Comparison of ENCODE assay signal across 17 cellular contexts in the genomic region with DNA sequence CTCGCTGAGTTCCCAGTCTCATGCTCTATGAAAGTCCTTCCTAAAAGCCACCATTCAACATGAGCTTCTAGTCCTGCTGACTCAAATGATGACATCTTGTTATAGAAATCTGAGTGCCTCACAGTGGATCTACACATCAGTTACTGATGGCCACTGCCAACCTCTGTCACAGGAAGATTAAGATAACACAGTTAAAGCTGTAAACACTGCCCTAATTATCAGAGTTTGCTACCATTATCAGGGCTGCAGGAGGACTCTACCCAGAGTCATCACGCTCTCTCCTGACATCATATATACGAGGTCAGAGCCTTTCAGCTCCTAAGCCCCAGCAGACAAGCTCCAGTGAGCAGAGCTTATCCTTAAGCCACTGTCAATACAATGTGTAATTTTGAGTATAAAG.
DNase-seq lines count a peak whose midpoint lies in the region; ATAC-seq and TF ChIP-seq lines count a peak whose summit lies in the region.
"Had no signal": no experiment of that assay in that cellular context is flagged by ENCODE, and none has a peak within 500 bp of the region (broad histone marks: within the 10 kb centered on the region; RNA-seq: fewer than 3 reads in every experiment).

No MANE protein-coding gene starts in this region.

- ATAC-seq in activated T-helper 17 cell treated with anti-CD3 and anti-CD28 coated beads, Interleukin-2, amount 50 U/mL, for 72 hours (replicated peaks): peak; percentile 20
- ATAC-seq in naive B cell (ENCODE audit: low read depth in 2 of 2): no peak
- ATAC-seq: mucosa of descending colon, PC-3 had no signal

- H3K27ac ChIP-seq in HEK293 (ENCODE audit: extremely low read depth, low read depth, low read length): no peak overlapping the region
- H3K27ac ChIP-seq: tibial nerve had no signal

- H3K4me1 Mint-ChIP-seq in activated T-helper 17 cell treated with anti-CD3 and anti-CD28 coated beads, Interleukin-2, amount 50 U/mL, for 72 hours: peaks cover 55% of the 10 kb centered on the region
- H3K4me1 Mint-ChIP-seq in naive B cell: peaks cover 37 to 58% (median 57%) of the 10 kb centered on the region in 3 donors
- peaks cover 21% of the 10 kb centered on the region for H3K4me1 Mint-ChIP-seq in Calu3 (ENCODE audit: low read depth, unreplicated experiment)

- H3K4me1 ChIP-seq in HEK293 (ENCODE audit: control insufficient read depth, insufficient read depth, low read length): peaks cover 11% of the 10 kb centered on the region

- H3K27me3 Mint-ChIP-seq in activated T-helper 17 cell treated with anti-CD3 and anti-CD28 coated beads, Interleukin-2, amount 50 U/mL, for 72 hours: no peaks in the 10 kb centered on the region
- H3K27me3 Mint-ChIP-seq in naive B cell (no peaks in the 10 kb centered on the region), Calu3 (ENCODE audit: unreplicated experiment) (no peaks in the 10 kb centered on the region)
- H3K27me3 Mint-ChIP-seq: activated CD4-positive, alpha-beta T cell treated with anti-CD3 and anti-CD28 coated beads, Interleukin-2, amount 10 ng/mL, durations not matched to agents 7 days and 5 days had no signal

- peak overlapping the region; percentile 87 for H3K27ac Mint-ChIP-seq in activated T-helper 17 cell treated with anti-CD3 and anti-CD28 coated beads, Interleukin-2, amount 50 U/mL, for 72 hours
- peak overlapping the region in 5 of 6 donors; percentile 69 to 100 (median 94) for H3K27ac Mint-ChIP-seq in naive B cell
- no peak overlapping the region for H3K27ac Mint-ChIP-seq in Calu3 (ENCODE audit: unreplicated experiment)

- no peaks in the 10 kb centered on the region for H3K9me3 Mint-ChIP-seq in activated T-helper 17 cell treated with anti-CD3 and anti-CD28 coated beads, Interleukin-2, amount 50 U/mL, for 72 hours
- H3K9me3 Mint-ChIP-seq in naive B cell (peaks cover 0 to 4% (median 0%) of the 10 kb centered on the region in 7 donors), Calu3 (ENCODE audit: low read depth, unreplicated experiment) (no peaks in the 10 kb centered on the region)

- intact Hi-C loops in Calu3 (cut with micrococcal nuclease; ENCODE audit: unreplicated experiment): no loop called here

- H3K4me3 Mint-ChIP-seq in activated T-helper 17 cell treated with anti-CD3 and anti-CD28 coated beads, Interleukin-2, amount 50 U/mL, for 72 hours: peak overlapping the region; percentile 87
- peak overlapping the region in 1 of 8 donors; percentile 48 for H3K4me3 Mint-ChIP-seq in naive B cell
- H3K4me3 Mint-ChIP-seq in Calu3 (ENCODE audit: low read depth, unreplicated experiment): no peak overlapping the region
- H3K4me3 Mint-ChIP-seq: activated CD4-positive, alpha-beta T cell treated with anti-CD3 and anti-CD28 coated beads, Interleukin-2, amount 10 ng/mL, durations not matched to agents 7 days and 5 days had no signal

- no peak overlapping the region for H3K4me3 ChIP-seq in HEK293 (ENCODE audit: low read depth, low read length)
- H3K4me3 ChIP-seq: mucosa of descending colon, tibial nerve had no signal

- BruUV-seq in Calu3 (replicated peaks; lab: Mats Ljungman, UMichigan): no TSS peak

- H3K36me3 Mint-ChIP-seq in activated T-helper 17 cell treated with anti-CD3 and anti-CD28 coated beads, Interleukin-2, amount 50 U/mL, for 72 hours (ENCODE audit: low read depth): peaks cover 63% of the 10 kb centered on the region
- peaks cover 7 to 18% of the 10 kb centered on the region in 2 donors for H3K36me3 Mint-ChIP-seq in naive B cell
- H3K36me3 Mint-ChIP-seq in Calu3 (ENCODE audit: insufficient read depth, unreplicated experiment): peaks cover 15% of the 10 kb centered on the region

- no peak for TF ChIP-seq CTCF in HEK293 (tag by site-specific recombination; IDR thresholded peaks at IDR 0.05)
- TF ChIP-seq CTCF in Calu3 (IDR thresholded peaks at IDR 0.05; ENCODE audit: unreplicated experiment): no peak

- no peaks in the 10 kb centered on the region for H3K9me3 ChIP-seq in HEK293 (ENCODE audit: control insufficient read depth, insufficient read depth, low read depth, low read length)
- H3K9me3 ChIP-seq: mucosa of descending colon, tibial nerve had no signal

- CTCF ChIA-PET in HEK293 (lab: Yijun Ruan, JAX): interaction anchor here (0.6 to 1.7 kb wide), 5 partner anchors 13 to 183 kb away, joined by 3 to 6 read pairs (median 4); no protein-coding TSS in a partner anchor
- CTCF ChIA-PET in Calu3 (lab: Charles Lee): no interaction called here

- DNase-seq in EH (ENCODE audit: low read depth): peak; percentile 53
- no peak for DNase-seq in naive B cell
- DNase-seq in NCI-H1417 treated with DMSO at 0.1 percent for 48 hours (lab: John Stamatoyannopoulos, UW): no peak
- DNase-seq in Calu3: no peak
- DNase-seq in NCI-H2107 treated with DMSO at 0.1 percent for 48 hours (lab: John Stamatoyannopoulos, UW; ENCODE audit: unreplicated experiment): no peak
- DNase-seq: activated CD4-positive, alpha-beta T cell treated with anti-CD3 and anti-CD28 coated beads, Interleukin-2, amount 10 ng/mL, durations not matched to agents 7 days and 5 days; activated gamma-delta T cell treated with Interleukin-2 at 50 U/mL for 16 hours; C1 segment of cervical spinal cord; cerebellar nuclear complex; mucosa of descending colon; NCI-H146; NCI-H446 treated with DMSO at 0.1 percent for 48 hours; PC-3; posterior cingulate gyrus had no signal

- no peaks in the 10 kb centered on the region for H3K36me3 ChIP-seq in HEK293 (ENCODE audit: control insufficient read depth in 2 of 2, insufficient read depth in 1 of 2, low read length in 2 of 2)
- H3K36me3 ChIP-seq: tibial nerve had no signal

- POLR2A ChIA-PET in HEK293 (lab: Yijun Ruan, JAX): interaction anchor here (0.7 to 2.1 kb wide), 5 partner anchors 9 to 486 kb away, joined by 3 to 5 read pairs (median 3); a partner anchor contains a TSS

TF ChIP-seq in HEK293, 187 proteins besides CTCF, POLR2A, EP300 and RAD21:
- TF ChIP-seq YY2 (tag by site-specific recombination; IDR thresholded peaks at IDR 0.05) (no peak), SP3 (tag by site-specific recombination; IDR thresholded peaks at IDR 0.05) (no peak), OSR2 (tag by site-specific recombination; IDR thresholded peaks at IDR 0.05) (peak; percentile 83), ZNF394 (tag by site-specific recombination; IDR thresholded peaks at IDR 0.05; ENCODE audit: borderline replicate concordance) (0 out of 2 replicates have a peak, but pooled peaks have one; percentile 17), ZNF184 (tag by site-specific recombination; IDR thresholded peaks at IDR 0.05) (0 out of 2 replicates have a peak, but pooled peaks have one; percentile 41), ZNF629 (tag by site-specific recombination; IDR thresholded peaks at IDR 0.05) (peak; percentile 84), ZBTB7A (tag by site-specific recombination; IDR thresholded peaks at IDR 0.05; ENCODE audit: low read depth) (no peak), ZNF366 (tag by site-specific recombination; conservative IDR thresholded peaks at IDR 0.05) (peak; percentile 79), ZNF423 (tag by site-specific recombination; IDR thresholded peaks at IDR 0.05) (no peak), SP7 (tag by site-specific recombination; IDR thresholded peaks at IDR 0.05) (peak; percentile 40; the same call in 1 of the 2 replicates), SALL2 (tag by site-specific recombination; IDR thresholded peaks at IDR 0.05; ENCODE audit: borderline replicate concordance) (no peak), ZFP69B (tag by site-specific recombination; IDR thresholded peaks at IDR 0.05) (peak; percentile 49; the same call in 1 of the 2 replicates), ZNF10 (tag by site-specific recombination; IDR thresholded peaks at IDR 0.05) (0 out of 2 replicates have a peak, but pooled peaks have one; percentile 34), ZNF600 (tag by site-specific recombination; IDR thresholded peaks at IDR 0.05) (peak; percentile 25; the same call in 1 of the 2 replicates), ZNF843 (tag by site-specific recombination; IDR thresholded peaks at IDR 0.05) (0 out of 2 replicates have a peak, but pooled peaks have one; percentile 16), ZBTB21 (tag by site-specific recombination; IDR thresholded peaks at IDR 0.05) (peak; percentile 72), ZNF660 (tag by site-specific recombination; IDR thresholded peaks at IDR 0.05) (peak; percentile 91), ZFP37 (tag by site-specific recombination; IDR thresholded peaks at IDR 0.05) (0 out of 2 replicates have a peak, but pooled peaks have one; percentile 41), ZNF555 (tag by site-specific recombination; conservative IDR thresholded peaks at IDR 0.05) (no peak), TRIM28 (IDR thresholded peaks at IDR 0.05; ENCODE audit: borderline replicate concordance, low read length) (peak; percentile 59; the same call in 1 of the 2 replicates)
- TF ChIP-seq, protein P1, sequence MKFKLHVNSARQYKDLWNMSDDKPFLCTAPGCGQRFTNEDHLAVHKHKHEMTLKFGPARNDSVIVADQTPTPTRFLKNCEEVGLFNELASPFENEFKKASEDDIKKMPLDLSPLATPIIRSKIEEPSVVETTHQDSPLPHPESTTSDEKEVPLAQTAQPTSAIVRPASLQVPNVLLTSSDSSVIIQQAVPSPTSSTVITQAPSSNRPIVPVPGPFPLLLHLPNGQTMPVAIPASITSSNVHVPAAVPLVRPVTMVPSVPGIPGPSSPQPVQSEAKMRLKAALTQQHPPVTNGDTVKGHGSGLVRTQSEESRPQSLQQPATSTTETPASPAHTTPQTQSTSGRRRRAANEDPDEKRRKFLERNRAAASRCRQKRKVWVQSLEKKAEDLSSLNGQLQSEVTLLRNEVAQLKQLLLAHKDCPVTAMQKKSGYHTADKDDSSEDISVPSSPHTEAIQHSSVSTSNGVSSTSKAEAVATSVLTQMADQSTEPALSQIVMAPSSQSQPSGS (tag by site-specific recombination; IDR thresholded peaks at IDR 0.05; ENCODE audit: low read depth): 0 out of 2 replicates have a peak, but pooled peaks have one; percentile 16
- TF ChIP-seq, protein P2, sequence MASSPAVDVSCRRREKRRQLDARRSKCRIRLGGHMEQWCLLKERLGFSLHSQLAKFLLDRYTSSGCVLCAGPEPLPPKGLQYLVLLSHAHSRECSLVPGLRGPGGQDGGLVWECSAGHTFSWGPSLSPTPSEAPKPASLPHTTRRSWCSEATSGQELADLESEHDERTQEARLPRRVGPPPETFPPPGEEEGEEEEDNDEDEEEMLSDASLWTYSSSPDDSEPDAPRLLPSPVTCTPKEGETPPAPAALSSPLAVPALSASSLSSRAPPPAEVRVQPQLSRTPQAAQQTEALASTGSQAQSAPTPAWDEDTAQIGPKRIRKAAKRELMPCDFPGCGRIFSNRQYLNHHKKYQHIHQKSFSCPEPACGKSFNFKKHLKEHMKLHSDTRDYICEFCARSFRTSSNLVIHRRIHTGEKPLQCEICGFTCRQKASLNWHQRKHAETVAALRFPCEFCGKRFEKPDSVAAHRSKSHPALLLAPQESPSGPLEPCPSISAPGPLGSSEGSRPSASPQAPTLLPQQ (tag by site-specific recombination; IDR thresholded peaks at IDR 0.05): peak; percentile 94
